8 cellular contexts compared by ENCODE assay signal in genomic region chr6:137341721-137342195, GRCh38.
DNase-seq lines count a peak whose midpoint lies in the region; ATAC-seq and TF ChIP-seq lines count a peak whose summit lies in the region.

No MANE protein-coding gene starts in this region.

- DNase-seq in activated gamma-delta T cell treated with Interleukin-2 at 50 U/mL for 16 hours (peak; percentile 59), activated gamma-delta T cell (lab: John Stamatoyannopoulos, UW) (no peak), NCI-H526 treated with DMSO at 0.1 percent for 48 hours (lab: John Stamatoyannopoulos, UW) (peak; percentile 61), left ventricle myocardium inferior (peak; percentile 25), ascending aorta (ENCODE audit: low spot score in 2 of 2) (no peak), mesothelial cell of epicardium (ENCODE audit: low spot score in 2 of 2, unreplicated experiment in 2 of 2) (no peak)
- DNase-seq in activated T-cell treated with anti-CD3 and anti-CD28 coated beads, Interleukin-2, amount 50 U/mL, for 72 hours = peak; percentile 44 to 56
- DNase-seq in stimulated activated CD4-positive, alpha-beta T cell treated with anti-CD3 and anti-CD28 coated beads, Interleukin-4, amount 100 ng/mL, for 1 hour = peak; percentile 41

- no peaks in the 10 kb centered on the region for H3K27me3 Mint-ChIP-seq in activated T-cell treated with anti-CD3 and anti-CD28 coated beads, Interleukin-2, amount 50 U/mL, for 72 hours (ENCODE audit: low read depth)
- peaks cover 28% of the 10 kb centered on the region for H3K27me3 Mint-ChIP-seq in mesothelial cell of epicardium (ENCODE audit: low read depth)

- no peaks in the 10 kb centered on the region for H3K9me3 Mint-ChIP-seq in activated T-cell treated with anti-CD3 and anti-CD28 coated beads, Interleukin-2, amount 50 U/mL, for 72 hours
- no peaks in the 10 kb centered on the region for H3K9me3 Mint-ChIP-seq in mesothelial cell of epicardium

- H3K27me3 ChIP-seq in left ventricle myocardium inferior (ENCODE audit: low read depth) (no peaks in the 10 kb centered on the region), ascending aorta (no peaks in the 10 kb centered on the region)

- H3K36me3 Mint-ChIP-seq in activated T-cell treated with anti-CD3 and anti-CD28 coated beads, Interleukin-2, amount 50 U/mL, for 72 hours (ENCODE audit: insufficient read depth in 2 of 2) = no peaks in the 10 kb centered on the region
- no peaks in the 10 kb centered on the region for H3K36me3 Mint-ChIP-seq in mesothelial cell of epicardium

- H3K4me1 Mint-ChIP-seq in activated T-cell treated with anti-CD3 and anti-CD28 coated beads, Interleukin-2, amount 50 U/mL, for 72 hours (ENCODE audit: low read depth) = peaks cover 20% of the 10 kb centered on the region
- peaks cover 16% of the 10 kb centered on the region for H3K4me1 Mint-ChIP-seq in mesothelial cell of epicardium

- H3K4me1 ChIP-seq in left ventricle myocardium inferior (peaks cover 17% of the 10 kb centered on the region), ascending aorta (no peaks in the 10 kb centered on the region)

- H3K36me3 ChIP-seq in left ventricle myocardium inferior (no peaks in the 10 kb centered on the region), ascending aorta (no peaks in the 10 kb centered on the region)

- peak overlapping the region; percentile 41 to 83 for H3K4me3 Mint-ChIP-seq in activated T-cell treated with anti-CD3 and anti-CD28 coated beads, Interleukin-2, amount 50 U/mL, for 72 hours
- H3K4me3 Mint-ChIP-seq in mesothelial cell of epicardium = no peak overlapping the region

- H3K27ac Mint-ChIP-seq in activated T-cell treated with anti-CD3 and anti-CD28 coated beads, Interleukin-2, amount 50 U/mL, for 72 hours = no peak overlapping the region
- H3K27ac Mint-ChIP-seq in mesothelial cell of epicardium = no peak overlapping the region

- H3K4me3 ChIP-seq in left ventricle myocardium inferior = no peak overlapping the region
- H3K4me3 ChIP-seq in ascending aorta = no peak overlapping the region

- intact Hi-C loops in left ventricle myocardium inferior (cut with micrococcal nuclease) (no loop called here), ascending aorta (cut with DNase I) (no loop called here)

- peak; percentile 37 to 57 for ATAC-seq in activated T-cell treated with anti-CD3 and anti-CD28 coated beads, Interleukin-2, amount 50 U/mL, for 72 hours (replicated peaks in 1 of 2)

- H3K27ac ChIP-seq in left ventricle myocardium inferior (replicated peaks) (no peak overlapping the region), ascending aorta (no peak overlapping the region)

- TF ChIP-seq CTCF in left ventricle myocardium inferior (IDR thresholded peaks at IDR 0.05; ENCODE audit: borderline replicate concordance) = peak; percentile 16
- TF ChIP-seq CTCF in ascending aorta (IDR thresholded peaks at IDR 0.05) = no peak
- no peak for TF ChIP-seq CTCF in mesothelial cell of epicardium (IDR thresholded peaks at IDR 0.05; ENCODE audit: unreplicated experiment)

- H3K9me3 ChIP-seq in left ventricle myocardium inferior (replicated peaks) = no peaks in the 10 kb centered on the region
- no peaks in the 10 kb centered on the region for H3K9me3 ChIP-seq in ascending aorta

Comparison
In these comparisons a context has a peak if more than half of its experiments do, and no peak if none do; other contexts are left out.
1. DNase-seq: peak in activated gamma-delta T cell treated with Interleukin-2 at 50 U/mL for 16 hours (single experiment), NCI-H526 treated with DMSO at 0.1 percent for 48 hours (single experiment), activated T-cell treated with anti-CD3 and anti-CD28 coated beads, Interleukin-2, amount 50 U/mL, for 72 hours (2 of 2), left ventricle myocardium inferior (single experiment) and stimulated activated CD4-positive, alpha-beta T cell treated with anti-CD3 and anti-CD28 coated beads, Interleukin-4, amount 100 ng/mL, for 1 hour (single experiment); none in activated gamma-delta T cell (single experiment), ascending aorta (0 of 2) and mesothelial cell of epicardium (0 of 2).